ENCODE assay signal across 18 cellular contexts in genomic region chr4:145930592-145930991, GRCh38. TPM values are rescaled to one million over a fixed set of nuclear protein-coding genes. Genes with fewer than 3 reads are reported as not detected.
DNase-seq lines count a peak whose midpoint lies in the region; ATAC-seq and TF ChIP-seq lines count a peak whose summit lies in the region.
"Had no signal": no experiment of that assay in that cellular context is flagged by ENCODE, and none has a peak within 500 bp of the region (broad histone marks: within the 10 kb centered on the region; RNA-seq: fewer than 3 reads in every experiment).

No MANE protein-coding gene starts in this region.

- H3K4me2 ChIP-seq in GM23338 = 0 out of 2 replicates have a peak overlapping the region, but pooled peaks have one; percentile 23

- TF ChIP-seq CTCF in CD8-positive, alpha-beta T cell (IDR thresholded peaks at IDR 0.05) = no peak
- TF ChIP-seq CTCF in GM23338 (conservative IDR thresholded peaks at IDR 0.05; ENCODE audit: low read depth in 2 of 2) = no peak
- TF ChIP-seq CTCF in adrenal gland (IDR thresholded peaks at IDR 0.05) = no peak
- no peak for TF ChIP-seq CTCF in mesothelial cell of epicardium (IDR thresholded peaks at IDR 0.05; ENCODE audit: unreplicated experiment)
- no peak for TF ChIP-seq CTCF in foreskin keratinocyte (conservative IDR thresholded peaks at IDR 0.05)
- no peak for TF ChIP-seq CTCF in foreskin fibroblast (IDR thresholded peaks at IDR 0.05; ENCODE audit: low read depth, low read length)

- H3K9me3 Mint-ChIP-seq in CD8-positive, alpha-beta T cell = no peaks in the 10 kb centered on the region
- peaks cover 5% of the 10 kb centered on the region; the same call in 2 of the 3 replicates for H3K9me3 Mint-ChIP-seq in GM23338
- peaks cover 7% of the 10 kb centered on the region for H3K9me3 Mint-ChIP-seq in mesothelial cell of epicardium

- no peak overlapping the region for H3K27ac ChIP-seq in CD8-positive, alpha-beta T cell (ENCODE audit: low read depth, low read length)
- H3K27ac ChIP-seq in GM23338 (ENCODE audit: low read depth) (no peak overlapping the region), adrenal gland (peak overlapping the region; percentile 12 to 80 (median 72)), foreskin keratinocyte (no peak overlapping the region)
- H3K27ac ChIP-seq: suprapubic skin had no signal

- H4K20me1 ChIP-seq in GM23338 (replicated peaks; ENCODE audit: insufficient read depth) = peaks cover 13% of the 10 kb centered on the region

- peaks cover 11% of the 10 kb centered on the region for H3K36me3 Mint-ChIP-seq in CD8-positive, alpha-beta T cell
- H3K36me3 Mint-ChIP-seq in GM23338 (ENCODE audit: low read depth) = peaks cover 20% of the 10 kb centered on the region
- H3K36me3 Mint-ChIP-seq in mesothelial cell of epicardium = peaks cover 11% of the 10 kb centered on the region

- no peaks in the 10 kb centered on the region for H3K36me3 ChIP-seq in CD8-positive, alpha-beta T cell (ENCODE audit: insufficient read depth, low read length)
- H3K36me3 ChIP-seq in GM23338 (ENCODE audit: insufficient read depth) (0 out of 2 replicates have a peak, but pooled peaks cover 3% of the 10 kb centered on the region), adrenal gland (replicated peaks in 1 of 2) (no peaks in the 10 kb centered on the region)
- H3K36me3 ChIP-seq: esophagus squamous epithelium, HAP-1, suprapubic skin had no signal

- H3K4me3 ChIP-seq in CD8-positive, alpha-beta T cell (ENCODE audit: low read depth, low read length) = no peak overlapping the region
- no peak overlapping the region for H3K4me3 ChIP-seq in GM23338
- no peak overlapping the region for H3K4me3 ChIP-seq in adrenal gland
- H3K4me3 ChIP-seq in foreskin fibroblast (ENCODE audit: low read depth in 1 of 2, low read length in 2 of 2) = no peak overlapping the region
- H3K4me3 ChIP-seq: esophagus squamous epithelium, HAP-1, suprapubic skin had no signal

- no peak for TF ChIP-seq POLR2A in adrenal gland (IDR thresholded peaks at IDR 0.05)

- POLR2A ChIA-PET in CD8-positive, alpha-beta T cell (lab: Charles Lee) = no interaction called here

- no peak overlapping the region for H3K4me3 Mint-ChIP-seq in CD8-positive, alpha-beta T cell
- H3K4me3 Mint-ChIP-seq in GM23338 = no peak overlapping the region
- no peak overlapping the region for H3K4me3 Mint-ChIP-seq in mesothelial cell of epicardium
- H3K4me3 Mint-ChIP-seq: activated T-cell treated with anti-CD3 and anti-CD28 coated beads, Interleukin-2, amount 50 U/mL, for 4 hours; dendritic cell treated with granulocyte-macrophage colony-stimulating factor and Interleukin-4, amounts not matched to agents 40 ng/mL and 50 ng/mL, for 4 days had no signal

- H3K9me3 ChIP-seq in CD8-positive, alpha-beta T cell (ENCODE audit: low read length) = no peaks in the 10 kb centered on the region
- no peaks in the 10 kb centered on the region for H3K9me3 ChIP-seq in adrenal gland (replicated peaks in 1 of 3)
- H3K9me3 ChIP-seq: esophagus squamous epithelium, HAP-1, suprapubic skin had no signal

- peak overlapping the region; percentile 41 for H3K27ac Mint-ChIP-seq in CD8-positive, alpha-beta T cell
- H3K27ac Mint-ChIP-seq in GM23338 (0 out of 2 replicates have a peak overlapping the region, but pooled peaks have one; percentile 30), mesothelial cell of epicardium (peak overlapping the region; percentile 59)
- H3K27ac Mint-ChIP-seq: dendritic cell treated with granulocyte-macrophage colony-stimulating factor and Interleukin-4, amounts not matched to agents 40 ng/mL and 50 ng/mL, for 4 days had no signal

- intact Hi-C loops in CD8-positive, alpha-beta T cell (cut with DNase I, micrococcal nuclease) = loop anchor here in 1 of 2 experiments (10.0 kb wide), 2 partner anchors 594 to 1754 kb away; partner anchors contain the start of genes PRMT9 and SLC10A7
- intact Hi-C loops in adrenal gland (cut with DNase I) = loop anchor here in 1 of 2 donors (10.0 kb wide), 1 partner anchor 86 kb away; no protein-coding TSS in a partner anchor

- H3K27me3 ChIP-seq in CD8-positive, alpha-beta T cell (ENCODE audit: insufficient read depth, low read length) = no peaks in the 10 kb centered on the region
- H3K27me3 ChIP-seq in GM23338 (ENCODE audit: insufficient read depth) (no peaks in the 10 kb centered on the region), adrenal gland (no peaks in the 10 kb centered on the region), foreskin keratinocyte (no peaks in the 10 kb centered on the region)
- H3K27me3 ChIP-seq: esophagus squamous epithelium, suprapubic skin had no signal

- H3K4me1 Mint-ChIP-seq in CD8-positive, alpha-beta T cell (ENCODE audit: low read depth) = peaks cover 64% of the 10 kb centered on the region
- H3K4me1 Mint-ChIP-seq in GM23338 = peaks cover 54% of the 10 kb centered on the region
- peaks cover 65% of the 10 kb centered on the region for H3K4me1 Mint-ChIP-seq in mesothelial cell of epicardium

- H2AFZ ChIP-seq in GM23338 = no peak overlapping the region

- WGBS in adrenal gland, 4 donors = 54 to 63% (median 58%) methylated on average over 8 of the region's 8 CpGs

- H3K4me1 ChIP-seq in CD8-positive, alpha-beta T cell (ENCODE audit: insufficient read depth, low read length) = peaks cover 19% of the 10 kb centered on the region
- H3K4me1 ChIP-seq in GM23338 (ENCODE audit: insufficient read depth) (peaks cover 55% of the 10 kb centered on the region), adrenal gland (replicated peaks in 1 of 2) (peaks cover 17 to 56% of the 10 kb centered on the region in 2 donors), foreskin keratinocyte (no peaks in the 10 kb centered on the region)

- no peak for DNase-seq in CD8-positive, alpha-beta T cell
- DNase-seq in GM23338 (ENCODE audit: low spot score) (no peak), adrenal gland (peak in 2 of 7 donors; percentile 20 to 38), mesothelial cell of epicardium (ENCODE audit: low spot score in 2 of 2, unreplicated experiment in 2 of 2) (no peak), foreskin keratinocyte (no peak), NCI-H1092 treated with DMSO at 0.1 percent for 48 hours (lab: John Stamatoyannopoulos, UW) (no peak), epidermal melanocyte (ENCODE audit: insufficient read length, low spot score) (no peak), foreskin fibroblast (no peak)
- DNase-seq: activated T-cell treated with anti-CD3 and anti-CD28 coated beads, Interleukin-2, amount 50 U/mL, for 4 hours; AML-193; anterior cingulate cortex; DMS153; esophagus squamous epithelium; NCI-H1436 treated with DMSO at 0.1 percent for 48 hours; T-helper 1 cell had no signal

- CTCF ChIA-PET in CD8-positive, alpha-beta T cell (lab: Charles Lee) = interaction anchor here (1.0 to 1.8 kb wide), 2 partner anchors 24 to 25 kb away, joined by 3 to 6 read pairs; no protein-coding TSS in a partner anchor

- peaks cover 100% of the 10 kb centered on the region for H3K79me2 ChIP-seq in GM23338 (replicated peaks; ENCODE audit: insufficient read depth)

- ATAC-seq in CD8-positive, alpha-beta T cell = no peak
- ATAC-seq in GM23338 (no peak), foreskin keratinocyte (no peak)
- ATAC-seq: activated T-cell treated with anti-CD3 and anti-CD28 coated beads, Interleukin-2, amount 50 U/mL, for 4 hours had no signal

- H3F3A ChIP-seq in GM23338 (replicated peaks; ENCODE audit: low read depth) = no peaks in the 10 kb centered on the region

- no peaks in the 10 kb centered on the region for H3K27me3 Mint-ChIP-seq in CD8-positive, alpha-beta T cell (ENCODE audit: low read depth)
- H3K27me3 Mint-ChIP-seq in GM23338 (ENCODE audit: insufficient read depth, low read depth, poor library complexity) (peaks cover under 1% of the 10 kb centered on the region), mesothelial cell of epicardium (ENCODE audit: low read depth) (no peaks in the 10 kb centered on the region)

- no peaks in the 10 kb centered on the region for H3K9me2 ChIP-seq in GM23338 (ENCODE audit: insufficient read depth)

TF ChIP-seq in GM23338, 12 proteins besides CTCF, POLR2A, EP300 and RAD21 (continues in another document):
- TF ChIP-seq NANOG (IDR thresholded peaks at IDR 0.05; ENCODE audit: borderline replicate concordance) (no peak), CREB1 (CRISPR knock-in tag; IDR thresholded peaks at IDR 0.05; ENCODE audit: low read depth) (no peak), REST (IDR thresholded peaks at IDR 0.05; ENCODE audit: unreplicated experiment) (no peak), JUNB (IDR thresholded peaks at IDR 0.05; ENCODE audit: unreplicated experiment) (no peak), POLR2AphosphoS5 (IDR thresholded peaks at IDR 0.05; ENCODE audit: low read depth) (no peak)

RNA-seq across cellular contexts. Expression of gene ZNF827, which starts 8.0 kb away (rescaled TPM):
- 10 to 100 TPM; 35.4 to 36.6 TPM for total RNA-seq in CD8-positive, alpha-beta T cell
- 33.1 and 34.1 TPM in 2 replicates for total RNA-seq in GM23338 (2014; rRNA removed; shearing (Covaris generic))
- polyA plus RNA-seq in GM23338 (2016; fragmentation: Nextera tagmentation; extraction: Ambion mirVana) = 19.9 and 20.3 TPM in 2 replicates
- total RNA-seq in adrenal gland = 10 to 100 TPM; 16.5 to 37.1 (median 27.3) TPM
- 10 to 100 TPM in 2 of 3 donors, 1 to 10 TPM in 1; 8.0 to 16.8 (median 14.0) TPM for polyA plus RNA-seq in adrenal gland
- 97.8 to 116 TPM (median 100 TPM) in 3 replicates for total RNA-seq in mesothelial cell of epicardium
- total RNA-seq in foreskin keratinocyte = 6.5 and 9.3 TPM in 2 replicates
- polyA plus RNA-seq in foreskin keratinocyte = 1.6 and 1.8 TPM in 2 replicates

Comparison
In these comparisons a context has a peak if more than half of its experiments do, and no peak if none do; other contexts are left out.
1. H3K27ac ChIP-seq: peak in adrenal gland (5 of 5); none in CD8-positive, alpha-beta T cell (single experiment), GM23338 (single experiment) and foreskin keratinocyte (single experiment).
2. Peak in every context shown above with its lines, with median percentiles within 50 percentile points of each other: H3K27ac Mint-ChIP-seq.